36 cellular contexts compared by ENCODE assay signal in genomic region chr7:34507191-34507590, GRCh38.
"Had no signal": no experiment of that assay in that cellular context is flagged by ENCODE, and none has a peak within 500 bp of the region (broad histone marks: within the 10 kb centered on the region; RNA-seq: fewer than 3 reads in every experiment).

No MANE protein-coding gene starts in this region.

- H3K9me3 ChIP-seq: MG63 had no signal

- H3K27me3 ChIP-seq: MG63 had no signal

- H3K4me3 ChIP-seq: MG63 had no signal

- H3K36me3 ChIP-seq: MG63 had no signal

- DNase-seq: Karpas-422, Kasumi-1, MG63, MM.1S, MV-4-11, NCI-H1048, NCI-H1092, NCI-H1092 treated with DMSO at 0.1 percent for 48 hours, NCI-H1105, NCI-H1105 treated with DMSO at 0.1 percent for 48 hours, NCI-H1417, NCI-H1417 treated with DMSO at 0.1 percent for 48 hours, NCI-H1436, NCI-H1436 treated with DMSO at 0.1 percent for 48 hours, NCI-H146, NCI-H1694, NCI-H1694 treated with DMSO at 0.1 percent for 48 hours, NCI-H187, NCI-H187 treated with DMSO at 0.1 percent for 48 hours, NCI-H1930, NCI-H2029, NCI-H2029 treated with DMSO at 0.1 percent for 48 hours, NCI-H2081, NCI-H2081 treated with DMSO at 0.1 percent for 48 hours, NCI-H2107, NCI-H2171, NCI-H2171 treated with DMSO at 0.1 percent for 48 hours, NCI-H2227 treated with DMSO at 0.1 percent for 48 hours, NCI-H226, NCI-H345, NCI-H446, NCI-H446 treated with DMSO at 0.1 percent for 48 hours, NCI-H510A, NCI-H510A treated with DMSO at 0.1 percent for 48 hours, NCI-H524, NCI-H524 treated with DMSO at 0.1 percent for 48 hours had no signal
